In the genomic region with DNA sequence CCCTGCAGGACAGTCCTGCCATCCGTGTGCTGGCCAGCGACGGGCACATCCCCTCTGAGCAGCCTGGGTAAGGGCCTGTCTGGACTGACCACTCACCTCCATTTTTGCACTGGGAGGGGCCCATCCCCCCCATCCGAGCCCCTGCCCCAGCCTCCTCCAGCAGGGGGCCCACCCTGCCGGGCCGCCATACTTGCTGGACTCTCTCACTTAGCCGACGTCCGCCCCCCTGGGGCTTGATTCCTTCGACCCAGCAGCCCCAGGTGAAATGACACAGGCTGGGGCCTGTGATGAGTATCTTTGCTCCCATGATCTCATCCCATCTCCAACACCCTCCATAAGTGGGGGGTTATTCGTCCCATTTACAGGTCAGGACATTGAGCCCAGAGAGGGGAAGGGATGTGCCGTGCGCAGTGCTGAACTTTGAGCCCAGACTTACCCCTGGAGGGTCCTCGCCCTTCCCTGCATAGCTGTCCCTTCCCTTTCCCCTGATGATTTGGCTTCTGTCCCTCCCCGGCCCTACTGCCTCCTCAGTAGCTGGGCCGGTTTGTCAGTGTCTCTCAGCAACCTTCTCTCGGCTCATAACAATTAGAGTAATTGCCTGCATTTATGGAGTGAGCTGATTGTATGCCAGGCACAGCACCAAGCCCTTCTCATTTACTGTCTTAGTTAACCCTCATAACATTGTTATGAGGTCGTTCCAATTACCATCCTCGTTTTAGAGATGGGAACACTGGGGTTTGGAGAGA, we compare ENCODE assay signal across 11 cellular contexts. TPM values are rescaled to one million over a fixed set of nuclear protein-coding genes. Genes with fewer than 3 reads are reported as not detected.
A peak's percentile ranks its signal among the peaks of the same experiment; 100 is the strongest.
DNase-seq lines count a peak whose midpoint lies in the region; ATAC-seq and TF ChIP-seq lines count a peak whose summit lies in the region.
"Had no signal": no experiment of that assay in that cellular context is flagged by ENCODE, and none has a peak within 500 bp of the region (broad histone marks: within the 10 kb centered on the region; RNA-seq: fewer than 3 reads in every experiment).

No MANE protein-coding gene starts in this region.

- H3K9me3 ChIP-seq in RWPE2 (ENCODE audit: severe bottlenecking) = no peaks in the 10 kb centered on the region
- no peaks in the 10 kb centered on the region for H3K9me3 ChIP-seq in muscle layer of colon (ENCODE audit: low read length)

- no peaks in the 10 kb centered on the region for H3K36me3 ChIP-seq in GM23338 (ENCODE audit: insufficient read depth)
- no peaks in the 10 kb centered on the region for H3K36me3 ChIP-seq in RWPE2 (ENCODE audit: low read depth)
- no peaks in the 10 kb centered on the region for H3K36me3 ChIP-seq in muscle layer of colon (ENCODE audit: insufficient read depth, low read length)
- H3K36me3 ChIP-seq: cardiac muscle cell had no signal

- H3K27ac Mint-ChIP-seq in GM23338 = no peak overlapping the region
- H3K27ac Mint-ChIP-seq in activated naive CD4-positive, alpha-beta T cell treated with anti-CD3 and anti-CD28 coated beads, Interleukin-2, amount 10 ng/mL, durations not matched to agents 7 days and 5 days = no peak overlapping the region
- H3K27ac Mint-ChIP-seq: stimulated activated memory B cell treated with anti-CD40 and anti-IgM and Interleukin-4, amounts not matched to agents 10 μg/mL and 1 μg/mL and 100 μg/mL, for 72 hours had no signal

- H4K20me1 ChIP-seq in GM23338 (replicated peaks; ENCODE audit: insufficient read depth) = no peaks in the 10 kb centered on the region

- TF ChIP-seq CTCF in GM23338 (conservative IDR thresholded peaks at IDR 0.05; ENCODE audit: low read depth in 2 of 2) (peak; percentile 23 to 26; a peak in 2 of 4 replicates), RWPE2 (IDR thresholded peaks at IDR 0.05; ENCODE audit: poor library complexity, severe bottlenecking) (no peak)

- CTCF ChIA-PET in activated naive CD4-positive, alpha-beta T cell treated with anti-CD3 and anti-CD28 coated beads, Interleukin-2, amount 10 ng/mL, durations not matched to agents 7 days and 5 days (lab: Charles Lee) = interaction anchor here (1.1 to 1.3 kb wide), 2 partner anchors 85 to 185 kb away, joined by 3 read pairs; no protein-coding TSS in a partner anchor

- ATAC-seq in GM23338 = no peak; the same call in 1 of the 3 replicates
- ATAC-seq in RWPE2 (ENCODE audit: low read depth) = peak; percentile 9; the same call in 2 of the 3 replicates
- no peak for ATAC-seq in GM19455 (IDR thresholded peaks at IDR 0.05; ENCODE audit: unreplicated experiment)

- no peak overlapping the region for H3K4me2 ChIP-seq in GM23338

- no peak overlapping the region for H3K9ac ChIP-seq in muscle layer of colon (ENCODE audit: low read length)

- H3K4me3 ChIP-seq in GM23338 (no peak overlapping the region), RWPE2 (ENCODE audit: severe bottlenecking) (no peak overlapping the region), muscle layer of colon (ENCODE audit: low read depth in 1 of 2, low read length in 2 of 2) (no peak overlapping the region)
- H3K4me3 ChIP-seq: cardiac muscle cell had no signal

- no peak overlapping the region for H3K4me3 Mint-ChIP-seq in GM23338
- no peak overlapping the region for H3K4me3 Mint-ChIP-seq in activated naive CD4-positive, alpha-beta T cell treated with anti-CD3 and anti-CD28 coated beads, Interleukin-2, amount 10 ng/mL, durations not matched to agents 7 days and 5 days
- H3K4me3 Mint-ChIP-seq: stimulated activated memory B cell treated with anti-CD40 and anti-IgM and Interleukin-4, amounts not matched to agents 10 μg/mL and 1 μg/mL and 100 μg/mL, for 72 hours had no signal

- peaks cover 12% of the 10 kb centered on the region for H3K27me3 Mint-ChIP-seq in GM23338 (ENCODE audit: insufficient read depth, low read depth, poor library complexity)
- H3K27me3 Mint-ChIP-seq in activated naive CD4-positive, alpha-beta T cell treated with anti-CD3 and anti-CD28 coated beads, Interleukin-2, amount 10 ng/mL, durations not matched to agents 7 days and 5 days = peaks cover 28% of the 10 kb centered on the region

- DNase-seq in GM23338 (ENCODE audit: low spot score) (peak; percentile 26), RWPE2 (ENCODE audit: low spot score) (no peak)
- DNase-seq in activated CD4-positive, alpha-beta T cell treated with anti-CD3 and anti-CD28 coated beads for 48 hours = no peak
- DNase-seq in activated naive CD4-positive, alpha-beta T cell treated with anti-CD3 and anti-CD28 coated beads, Interleukin-2, amount 10 ng/mL, durations not matched to agents 7 days and 5 days = no peak
- DNase-seq: NK-92 treated with Interleukin-12 subunit alpha and Interleukin-12 subunit beta, amount 100 ng/mL, for 24 hours; T-helper 9 cell had no signal

- H2AFZ ChIP-seq in GM23338 = peak overlapping the region; percentile 60

- H3K9me3 Mint-ChIP-seq in GM23338 = no peaks in the 10 kb centered on the region
- no peaks in the 10 kb centered on the region for H3K9me3 Mint-ChIP-seq in activated naive CD4-positive, alpha-beta T cell treated with anti-CD3 and anti-CD28 coated beads, Interleukin-2, amount 10 ng/mL, durations not matched to agents 7 days and 5 days
- H3K9me3 Mint-ChIP-seq: stimulated activated memory B cell treated with anti-CD40 and anti-IgM and Interleukin-4, amounts not matched to agents 10 μg/mL and 1 μg/mL and 100 μg/mL, for 72 hours had no signal

- H3K4me1 ChIP-seq in GM23338 (ENCODE audit: insufficient read depth) (0 out of 2 replicates have a peak, but pooled peaks cover 7% of the 10 kb centered on the region), RWPE2 (ENCODE audit: insufficient read depth, poor library complexity, severe bottlenecking) (peaks cover 21% of the 10 kb centered on the region), muscle layer of colon (ENCODE audit: insufficient read depth, low read length) (peaks cover 14% of the 10 kb centered on the region)

- no peaks in the 10 kb centered on the region for H3K79me2 ChIP-seq in GM23338 (replicated peaks; ENCODE audit: insufficient read depth)

- H3K4me1 Mint-ChIP-seq in GM23338 = peaks cover 23% of the 10 kb centered on the region
- H3K4me1 Mint-ChIP-seq in activated naive CD4-positive, alpha-beta T cell treated with anti-CD3 and anti-CD28 coated beads, Interleukin-2, amount 10 ng/mL, durations not matched to agents 7 days and 5 days = peaks cover 13% of the 10 kb centered on the region

- no peaks in the 10 kb centered on the region; the same call in 2 of the 3 replicates for H3K36me3 Mint-ChIP-seq in GM23338 (ENCODE audit: low read depth)
- no peaks in the 10 kb centered on the region for H3K36me3 Mint-ChIP-seq in activated naive CD4-positive, alpha-beta T cell treated with anti-CD3 and anti-CD28 coated beads, Interleukin-2, amount 10 ng/mL, durations not matched to agents 7 days and 5 days
- H3K36me3 Mint-ChIP-seq: stimulated activated memory B cell treated with anti-CD40 and anti-IgM and Interleukin-4, amounts not matched to agents 10 μg/mL and 1 μg/mL and 100 μg/mL, for 72 hours had no signal

- no peaks in the 10 kb centered on the region for H3K9me2 ChIP-seq in GM23338 (ENCODE audit: insufficient read depth)

- H3F3A ChIP-seq in GM23338 (replicated peaks; ENCODE audit: low read depth) = peaks cover 3% of the 10 kb centered on the region; the same call in 1 of the 2 replicates

- H3K27ac ChIP-seq in GM23338 (ENCODE audit: low read depth) (no peak overlapping the region), RWPE2 (ENCODE audit: poor library complexity, severe bottlenecking) (peak overlapping the region; percentile 32), muscle layer of colon (ENCODE audit: low read depth, low read length) (peak overlapping the region; percentile 51)
- H3K27ac ChIP-seq: cardiac muscle cell had no signal

- no peaks in the 10 kb centered on the region for H3K27me3 ChIP-seq in GM23338 (ENCODE audit: insufficient read depth)
- no peaks in the 10 kb centered on the region for H3K27me3 ChIP-seq in RWPE2 (ENCODE audit: insufficient read depth, poor library complexity, severe bottlenecking)
- no peaks in the 10 kb centered on the region for H3K27me3 ChIP-seq in muscle layer of colon (ENCODE audit: control insufficient read depth in 1 of 2, insufficient read depth in 2 of 2, low read length in 2 of 2)
- H3K27me3 ChIP-seq: cardiac muscle cell had no signal

TF ChIP-seq in GM23338, 12 proteins besides CTCF, POLR2A, EP300 and RAD21 (continues in another document):
- no peak for TF ChIP-seq NANOG (IDR thresholded peaks at IDR 0.05; ENCODE audit: borderline replicate concordance)
- TF ChIP-seq, protein P1, sequence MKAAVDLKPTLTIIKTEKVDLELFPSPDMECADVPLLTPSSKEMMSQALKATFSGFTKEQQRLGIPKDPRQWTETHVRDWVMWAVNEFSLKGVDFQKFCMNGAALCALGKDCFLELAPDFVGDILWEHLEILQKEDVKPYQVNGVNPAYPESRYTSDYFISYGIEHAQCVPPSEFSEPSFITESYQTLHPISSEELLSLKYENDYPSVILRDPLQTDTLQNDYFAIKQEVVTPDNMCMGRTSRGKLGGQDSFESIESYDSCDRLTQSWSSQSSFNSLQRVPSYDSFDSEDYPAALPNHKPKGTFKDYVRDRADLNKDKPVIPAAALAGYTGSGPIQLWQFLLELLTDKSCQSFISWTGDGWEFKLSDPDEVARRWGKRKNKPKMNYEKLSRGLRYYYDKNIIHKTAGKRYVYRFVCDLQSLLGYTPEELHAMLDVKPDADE (IDR thresholded peaks at IDR 0.05) = no peak

RNA-seq across cellular contexts. Expression of a gene that starts 4.2 kb away (rescaled TPM):
- not detected in 2 replicates for total RNA-seq in GM23338 (2014; rRNA removed; shearing (Covaris generic))
- not detected in 2 replicates for polyA plus RNA-seq in GM23338 (2016; fragmentation: Nextera tagmentation; extraction: Ambion mirVana)
- total RNA-seq: cardiac muscle cell, lung microvascular endothelial cell had no signal
- polyA plus RNA-seq: cardiac muscle cell had no signal

RNA-seq across cellular contexts. Expression of a gene that starts 9.6 kb away (rescaled TPM):
- total RNA-seq in GM23338 (2014; rRNA removed; shearing (Covaris generic)) = 0.62 and 0.66 TPM in 2 replicates
- 0.21 TPM in 1 of 2 replicates, not detected in the other for polyA plus RNA-seq in GM23338 (2016; fragmentation: Nextera tagmentation; extraction: Ambion mirVana)
- total RNA-seq: cardiac muscle cell, lung microvascular endothelial cell had no signal
- polyA plus RNA-seq: cardiac muscle cell had no signal

RNA-seq across cellular contexts. Expression of a gene that starts 26.2 kb away (rescaled TPM):
- 32.6 and 35.4 TPM in 2 replicates for total RNA-seq in GM23338 (2014; rRNA removed; shearing (Covaris generic))
- 19.3 and 20.3 TPM in 2 replicates for polyA plus RNA-seq in GM23338 (2016; fragmentation: Nextera tagmentation; extraction: Ambion mirVana)

RNA-seq across cellular contexts. Expression of a gene that starts 34.9 kb away (rescaled TPM):
- 27.5 and 29.9 TPM in 2 replicates for total RNA-seq in GM23338 (2014; rRNA removed; shearing (Covaris generic))
- 13.6 and 16.5 TPM in 2 replicates for polyA plus RNA-seq in GM23338 (2016; fragmentation: Nextera tagmentation; extraction: Ambion mirVana)

RNA-seq across cellular contexts. Expression of a gene that starts 56.4 kb away (rescaled TPM):
- total RNA-seq in GM23338 (2014; rRNA removed; shearing (Covaris generic)) = 51.3 and 64.9 TPM in 2 replicates
- polyA plus RNA-seq in GM23338 (2016; fragmentation: Nextera tagmentation; extraction: Ambion mirVana) = 34.7 and 35.8 TPM in 2 replicates
